8 cellular contexts compared by ENCODE assay signal in genomic region chr2:223814764-223815163, GRCh38. TPM values are rescaled to one million over a fixed set of nuclear protein-coding genes. Genes with fewer than 3 reads are reported as not detected.
A peak's percentile ranks its signal among the peaks of the same experiment; 100 is the strongest.
DNase-seq lines count a peak whose midpoint lies in the region; ATAC-seq, FAIRE-seq and TF ChIP-seq lines count a peak whose summit lies in the region.
"Not testable (repeated sequence)": the region's sequence is repeated elsewhere in the genome, so short reads cannot be mapped to it uniquely, and the experiment has no call there.

No MANE protein-coding gene starts in this region.

- not testable (repeated sequence) for H4K20me1 ChIP-seq in IMR-90 (ENCODE audit: insufficient read depth, low read length); astrocyte (ENCODE audit: insufficient read depth, low read length)

- H3K79me2 ChIP-seq in astrocyte (ENCODE audit: insufficient read depth, low read length) = not testable (repeated sequence)

- H3K9me1 ChIP-seq in IMR-90 (ENCODE audit: insufficient read depth, low read length) = not testable (repeated sequence)

- peak overlapping the region; percentile 5 for H3K27ac Mint-ChIP-seq in activated CD4-positive, alpha-beta T cell treated with anti-CD3 and anti-CD28 coated beads for 36 hours
- H3K27ac Mint-ChIP-seq in astrocyte (ENCODE audit: unreplicated experiment) (peak overlapping the region; percentile 58), osteocyte (ENCODE audit: unreplicated experiment) (peak overlapping the region; percentile 86), type B pancreatic cell (peak overlapping the region; percentile 52)

- H3K9ac ChIP-seq in IMR-90 (ENCODE audit: low read depth, low read length); astrocyte (ENCODE audit: low read length): not testable (repeated sequence)

- H3K4me3 Mint-ChIP-seq in activated CD4-positive, alpha-beta T cell treated with anti-CD3 and anti-CD28 coated beads for 36 hours; astrocyte (ENCODE audit: unreplicated experiment); type B pancreatic cell: not testable (repeated sequence)
- H3K4me3 Mint-ChIP-seq in osteocyte (ENCODE audit: unreplicated experiment) = peak overlapping the region; percentile 30

- TF ChIP-seq RAD21 in A549 (conservative IDR thresholded peaks at IDR 0.05 in 1 of 2, IDR thresholded peaks at IDR 0.05 in 1 of 2); IMR-90 (IDR thresholded peaks at IDR 0.05; ENCODE audit: low read length): not testable (repeated sequence)

- peak overlapping the region; percentile 72 for H3K4me2 ChIP-seq in A549
- H3K4me2 ChIP-seq in IMR-90 (ENCODE audit: low read depth, low read length); astrocyte (ENCODE audit: low read length): not testable (repeated sequence)

- H3K27ac ChIP-seq in A549 (peak overlapping the region; percentile 68 to 85), RWPE1 (peak overlapping the region; percentile 86), astrocyte (ENCODE audit: low read depth, low read length) (peak overlapping the region; percentile 49), foreskin keratinocyte (peak overlapping the region; percentile 6)
- H3K27ac ChIP-seq in IMR-90 (ENCODE audit: insufficient read depth, low read length) = not testable (repeated sequence)

- H3K4me1 ChIP-seq in A549 (peaks cover 63% of the 10 kb centered on the region), astrocyte (ENCODE audit: insufficient read depth, low read length) (peaks cover 22% of the 10 kb centered on the region)
- not testable (repeated sequence) for H3K4me1 ChIP-seq in IMR-90 (ENCODE audit: control insufficient read depth, insufficient read depth, low read length); foreskin keratinocyte

- not testable (repeated sequence) for H2BK120ac ChIP-seq in IMR-90 (ENCODE audit: low read depth, low read length)

- not testable (repeated sequence) for TF ChIP-seq POLR2A in A549 (IDR thresholded peaks at IDR 0.05; ENCODE audit: low read length); IMR-90 (IDR thresholded peaks at IDR 0.05; ENCODE audit: low read depth, low read length)

- intact Hi-C loops in IMR-90 (cut with micrococcal nuclease) = not testable (repeated sequence)
- intact Hi-C loops in activated CD4-positive, alpha-beta T cell treated with anti-CD3 and anti-CD28 coated beads for 36 hours (cut with DNase I, micrococcal nuclease) = loop anchor here in 1 of 2 experiments (1.0 to 2.0 kb wide), 2 partner anchors 23 to 122 kb away; partner anchors contain the start of gene AP1S3

- CTCF ChIA-PET in A549 (lab: Yijun Ruan, JAX) (interaction anchor here (0.6 to 1.3 kb wide), 2 partner anchors 21 to 23 kb away, joined by 3 to 4 read pairs; partner anchors contain the start of gene AP1S3), IMR-90 (lab: Yijun Ruan, JAX) (interaction anchor here (1.1 kb wide), 1 partner anchor 17 kb away, joined by 3 read pairs; no protein-coding TSS in a partner anchor)
- CTCF ChIA-PET in RWPE1 (lab: Yijun Ruan, JAX) = not testable (repeated sequence)
- CTCF ChIA-PET in activated CD4-positive, alpha-beta T cell treated with anti-CD3 and anti-CD28 coated beads for 36 hours (lab: Charles Lee) = interaction anchor here (1.8 kb wide), 1 partner anchor 36 kb away, joined by 4 read pairs; no protein-coding TSS in a partner anchor

- H3K79me1 ChIP-seq in IMR-90 (ENCODE audit: low read depth in 1 of 2, low read length in 2 of 2) = not testable (repeated sequence)

- not testable (repeated sequence) for TF ChIP-seq CTCF in A549 (IDR thresholded peaks at IDR 0.05); IMR-90 (conservative IDR thresholded peaks at IDR 0.05; ENCODE audit: low read depth, low read length); RWPE1 (conservative IDR thresholded peaks at IDR 0.05; ENCODE audit: low read depth); astrocyte (IDR thresholded peaks at IDR 0.05; ENCODE audit: insufficient read depth, low read depth, low read length); foreskin keratinocyte (conservative IDR thresholded peaks at IDR 0.05); osteocyte (IDR thresholded peaks at IDR 0.05); type B pancreatic cell (conservative IDR thresholded peaks at IDR 0.05)

- 0 out of 2 replicates have a peak overlapping the region, but pooled peaks have one; percentile 22 for H3K18ac ChIP-seq in IMR-90 (ENCODE audit: low read depth, low read length)

- peaks cover 18% of the 10 kb centered on the region for H3K4me1 Mint-ChIP-seq in activated CD4-positive, alpha-beta T cell treated with anti-CD3 and anti-CD28 coated beads for 36 hours
- peaks cover 20% of the 10 kb centered on the region for H3K4me1 Mint-ChIP-seq in astrocyte (ENCODE audit: low read depth, unreplicated experiment)
- H3K4me1 Mint-ChIP-seq in osteocyte (ENCODE audit: unreplicated experiment) = peaks cover 37% of the 10 kb centered on the region
- peaks cover 12% of the 10 kb centered on the region for H3K4me1 Mint-ChIP-seq in type B pancreatic cell (ENCODE audit: unreplicated experiment)

- H2AFZ ChIP-seq in IMR-90 (replicated peaks; ENCODE audit: low read length, poor library complexity); astrocyte (ENCODE audit: low read depth, low read length): not testable (repeated sequence)

- ATAC-seq in A549 (peak in 1 of 2 experiments; percentile 27; a peak in 3 of 6 replicates), foreskin keratinocyte (peak; percentile 33)
- not testable (repeated sequence) for ATAC-seq in IMR-90 (ENCODE audit: low read depth); activated CD4-positive, alpha-beta T cell treated with anti-CD3 and anti-CD28 coated beads for 36 hours

- H3K27me3 ChIP-seq in IMR-90 (ENCODE audit: control insufficient read depth, insufficient read depth, low read length); astrocyte (ENCODE audit: insufficient read depth, low read length); foreskin keratinocyte: not testable (repeated sequence)

- H3K9me3 ChIP-seq in A549; IMR-90 (ENCODE audit: control insufficient read depth, insufficient read depth, low read length); astrocyte (ENCODE audit: insufficient read depth, low read depth, low read length): not testable (repeated sequence)

- H4K5ac ChIP-seq in IMR-90 (ENCODE audit: low read depth, low read length) = not testable (repeated sequence)

- in situ Hi-C loops in IMR-90 (cut with MboI; ENCODE audit: low sequenced_read_pairs) = not testable (repeated sequence)

- not testable (repeated sequence) for DNase-seq in A549 (ENCODE audit: low read depth in 1 of 2, low spot score in 1 of 2); IMR-90; RWPE1 (ENCODE audit: low spot score); activated CD4-positive, alpha-beta T cell treated with anti-CD3 and anti-CD28 coated beads for 36 hours; astrocyte (ENCODE audit: low read depth); foreskin keratinocyte; osteocyte (ENCODE audit: extremely low spot score, unreplicated experiment); type B pancreatic cell (ENCODE audit: extremely low spot score, unreplicated experiment)

- not testable (repeated sequence) for H3K14ac ChIP-seq in IMR-90 (replicated peaks; ENCODE audit: low read depth, low read length)

- 43% methylated on average over 3 of the region's 3 CpGs for WGBS in A549 (ENCODE audit: missing lambda C conversion rate)
- no CpG with 5 or more reads among the region's 3 CpGs for WGBS in IMR-90 (ENCODE audit: extremely low coverage in 2 of 2, insufficient read length in 1 of 2), 2 experiments

- not testable (repeated sequence) for H4K8ac ChIP-seq in IMR-90 (ENCODE audit: low read depth in 2 of 2, low read length in 2 of 2)

- not testable (repeated sequence) for H3K23ac ChIP-seq in IMR-90 (ENCODE audit: low read depth, low read length)

- not testable (repeated sequence) for H3K4ac ChIP-seq in IMR-90 (ENCODE audit: low read depth, low read length)

- not testable (repeated sequence) for H2BK5ac ChIP-seq in IMR-90 (ENCODE audit: low read depth, low read length, poor library complexity, severe bottlenecking)

- H3K56ac ChIP-seq in IMR-90 (ENCODE audit: extremely low read depth, insufficient read depth, low read length) = not testable (repeated sequence)

- H4K91ac ChIP-seq in IMR-90 (ENCODE audit: insufficient read depth, low read depth, low read length) = not testable (repeated sequence)

- not testable (repeated sequence) for H3K27me3 Mint-ChIP-seq in activated CD4-positive, alpha-beta T cell treated with anti-CD3 and anti-CD28 coated beads for 36 hours; astrocyte (ENCODE audit: low read depth, unreplicated experiment); osteocyte (ENCODE audit: unreplicated experiment); type B pancreatic cell

- BruUV-seq in IMR-90 (replicated peaks; lab: Mats Ljungman, UMichigan) = not testable (repeated sequence)

- H3K36me3 ChIP-seq in IMR-90 (ENCODE audit: control insufficient read depth, insufficient read depth, low read length); astrocyte (ENCODE audit: insufficient read depth, low read length): not testable (repeated sequence)

- H3K4me3 ChIP-seq in A549; IMR-90 (ENCODE audit: insufficient read depth, low read depth, low read length); astrocyte (ENCODE audit: insufficient read depth, low read depth, low read length): not testable (repeated sequence)

- not testable (repeated sequence) for H2AK9ac ChIP-seq in IMR-90 (replicated peaks; ENCODE audit: low read depth, low read length, poor library complexity)

- not testable (repeated sequence) for TF ChIP-seq EP300 in A549 (IDR thresholded peaks at IDR 0.05)

- H2BK15ac ChIP-seq in IMR-90 (ENCODE audit: low read depth, low read length) = not testable (repeated sequence)

- H3K9me3 Mint-ChIP-seq in activated CD4-positive, alpha-beta T cell treated with anti-CD3 and anti-CD28 coated beads for 36 hours (ENCODE audit: low read depth); astrocyte (ENCODE audit: unreplicated experiment); osteocyte (ENCODE audit: unreplicated experiment); type B pancreatic cell: not testable (repeated sequence)

- H2BK20ac ChIP-seq in IMR-90 (ENCODE audit: low read depth, low read length) = not testable (repeated sequence)

- H2AK5ac ChIP-seq in IMR-90 (ENCODE audit: low read depth, low read length) = not testable (repeated sequence)

- FAIRE-seq in A549 (lab: Jason Lieb, UNC); astrocyte (lab: Jason Lieb, UNC): not testable (repeated sequence)

- not testable (repeated sequence) for H3K36me3 Mint-ChIP-seq in activated CD4-positive, alpha-beta T cell treated with anti-CD3 and anti-CD28 coated beads for 36 hours (ENCODE audit: low read depth); astrocyte (ENCODE audit: low read depth, unreplicated experiment); osteocyte (ENCODE audit: unreplicated experiment); type B pancreatic cell

- dilution Hi-C loops in IMR-90 (cut with HindIII; ENCODE audit: low sequenced_read_pairs, unreplicated experiment) = not testable (repeated sequence)

- POLR2A ChIA-PET in A549 (lab: Yijun Ruan, JAX) = interaction anchor here (1.0 kb wide), 1 partner anchor 46 kb away, joined by 5 read pairs; no protein-coding TSS in a partner anchor
- POLR2A ChIA-PET in IMR-90 (lab: Charles Lee; ENCODE audit: unreplicated experiment); RWPE1 (lab: Yijun Ruan, JAX; ENCODE audit: low non-redundant PET); activated CD4-positive, alpha-beta T cell treated with anti-CD3 and anti-CD28 coated beads for 36 hours (lab: Charles Lee): not testable (repeated sequence)

RNA-seq across cellular contexts. Expression of gene AP1S3, which starts 22.6 kb away (rescaled TPM):
- 28.3 and 57.0 TPM in 2 replicates for polyA plus RNA-seq in A549 (2011; rRNA removed)
- 12.4 and 14.2 TPM in 2 replicates for polyA plus RNA-seq in A549 (2012; cell fraction: cytosol; rRNA removed)
- polyA plus RNA-seq in A549 (2012; cell fraction: nucleus; rRNA removed) = 4.9 and 6.0 TPM in 2 replicates
- 39.7 to 43.4 TPM (median 42.9 TPM) in 3 replicates for polyA plus RNA-seq in A549 (2017; fragmentation: RNase III; extraction: RNeasy Plus Mini Kit Qiagen cat#74134 plus additional on column Dnase treatment)
- polyA minus RNA-seq in A549 (2011; rRNA and poly(A)+ RNA removed) = 13.9 and 16.2 TPM in 2 replicates
- 2.5 and 5.8 TPM in 2 replicates for total RNA-seq in IMR-90 (2012; rRNA removed)
- polyA plus RNA-seq in IMR-90 (2012; rRNA removed) = 3.1 and 4.1 TPM in 2 replicates
- polyA plus RNA-seq in IMR-90 (2012; cell fraction: cytosol; rRNA removed) = 0.96 and 1.0 TPM in 2 replicates
- polyA plus RNA-seq in IMR-90 (2012; cell fraction: nucleus; rRNA removed; ENCODE audit: low replicate concordance) = 0.47 and 1.4 TPM in 2 replicates
- total RNA-seq in activated CD4-positive, alpha-beta T cell treated with anti-CD3 and anti-CD28 coated beads for 36 hours = 10 to 100 TPM in 1 of 2 experiments, 1 to 10 TPM in 1; 8.8 to 10.1 TPM
- 11.1 and 14.3 TPM in 2 replicates for total RNA-seq in astrocyte
- 19.2 and 30.9 TPM in 2 replicates for total RNA-seq in foreskin keratinocyte
- 2.5 and 4.9 TPM in 2 replicates for polyA plus RNA-seq in foreskin keratinocyte
- 3.1 and 3.5 TPM in 2 replicates for total RNA-seq in osteocyte
- total RNA-seq in type B pancreatic cell (ENCODE audit: low replicate concordance) = 7.8 and 16.1 TPM in 2 replicates

Comparison
In these comparisons a context has a peak if more than half of its experiments do, and no peak if none do; other contexts are left out.
1. H3K27ac Mint-ChIP-seq: peak in every context shown above with its lines; median percentile 86 in osteocyte; 58 in astrocyte; 52 in type B pancreatic cell; 5 in activated CD4-positive, alpha-beta T cell treated with anti-CD3 and anti-CD28 coated beads for 36 hours.